Comparison of ENCODE assay signal across 24 cellular contexts in the genomic region with DNA sequence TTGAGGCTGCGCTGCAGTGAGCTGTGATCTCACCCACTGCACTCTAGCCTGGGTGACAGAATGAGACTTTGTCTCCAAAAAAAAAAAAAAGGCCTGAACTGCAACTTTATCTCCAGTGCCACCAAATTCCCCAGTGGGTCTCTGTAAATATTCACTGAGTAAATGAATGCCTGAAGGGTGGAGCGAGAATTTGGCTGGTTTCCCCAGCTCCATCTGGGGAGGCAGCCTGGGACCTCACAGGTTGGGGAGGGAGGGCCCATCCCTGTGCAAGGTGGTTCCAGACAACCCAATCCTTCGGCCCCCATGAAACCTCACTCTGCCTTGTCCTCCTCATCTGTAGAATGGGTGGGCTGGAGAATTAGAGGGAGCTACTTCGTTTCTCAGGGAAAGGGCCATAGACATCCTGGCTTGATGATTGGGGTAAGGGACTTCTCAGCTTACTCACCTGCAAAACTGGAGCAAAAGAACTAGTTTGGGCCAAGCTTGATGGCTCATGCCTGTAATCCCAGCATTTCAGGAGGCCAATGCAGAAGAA. TPM values are rescaled to one million over a fixed set of nuclear protein-coding genes. Genes with fewer than 3 reads are reported as not detected.
DNase-seq lines count a peak whose midpoint lies in the region; ATAC-seq and TF ChIP-seq lines count a peak whose summit lies in the region.
"Had no signal": no experiment of that assay in that cellular context is flagged by ENCODE, and none has a peak within 500 bp of the region (broad histone marks: within the 10 kb centered on the region; RNA-seq: fewer than 3 reads in every experiment).

No MANE protein-coding gene starts in this region.

- H3K4me1 ChIP-seq in heart right ventricle: peaks cover 0 to 18% (median 11%) of the 10 kb centered on the region in 9 donors
- H3K4me1 ChIP-seq in IMR-90 (ENCODE audit: control insufficient read depth, insufficient read depth, low read length): peaks cover 2% of the 10 kb centered on the region
- H3K4me1 ChIP-seq in osteoblast (ENCODE audit: insufficient read depth, low read length): peaks cover 2% of the 10 kb centered on the region
- H3K4me1 ChIP-seq: BE2C had no signal

- H3K36me3 ChIP-seq in heart right ventricle (no peaks in the 10 kb centered on the region), IMR-90 (ENCODE audit: control insufficient read depth, insufficient read depth, low read length) (no peaks in the 10 kb centered on the region), osteoblast (ENCODE audit: insufficient read depth, low read length) (no peaks in the 10 kb centered on the region)
- H3K36me3 ChIP-seq: BE2C, HAP-1 had no signal

- peak; percentile 25 for DNase-seq in Right ventricle myocardium inferior (ENCODE audit: missing footprints)
- no peak for DNase-seq in heart right ventricle
- DNase-seq in IMR-90: no peak
- DNase-seq in NCI-H2171 treated with DMSO at 0.1 percent for 48 hours (lab: John Stamatoyannopoulos, UW): peak; percentile 73
- peak; percentile 62 for DNase-seq in osteoblast (ENCODE audit: insufficient read length, low spot score, missing footprints)
- no peak for DNase-seq in NCI-H1048 (lab: John Stamatoyannopoulos, UW)
- DNase-seq in NCI-H1694 (lab: John Stamatoyannopoulos, UW): no peak
- DNase-seq: ACHN; BE2C; C1 segment of cervical spinal cord; CD4-positive, CD25-positive, alpha-beta regulatory T cell; CD8-positive, alpha-beta memory T cell; COR-L47; DMS153; DMS79; GF-D8; GM23248; KG1 had no signal

- no peak overlapping the region for H2BK15ac ChIP-seq in IMR-90 (ENCODE audit: low read depth, low read length)

- TF ChIP-seq POLR2A in IMR-90 (IDR thresholded peaks at IDR 0.05; ENCODE audit: low read depth, low read length): no peak

- no peak overlapping the region for H3K18ac ChIP-seq in IMR-90 (ENCODE audit: low read depth, low read length)

- H2AFZ ChIP-seq in IMR-90 (replicated peaks; ENCODE audit: low read length, poor library complexity) (no peak overlapping the region), osteoblast (ENCODE audit: low read length) (no peak overlapping the region)
- H2AFZ ChIP-seq: GM23248 had no signal

- H3K23ac ChIP-seq in IMR-90 (ENCODE audit: low read depth, low read length): no peak overlapping the region

- peak overlapping the region; percentile 2; the same call in 1 of the 2 replicates for H2AK5ac ChIP-seq in IMR-90 (ENCODE audit: low read depth, low read length)

- no peak for TF ChIP-seq RAD21 in IMR-90 (IDR thresholded peaks at IDR 0.05; ENCODE audit: low read length)

- ATAC-seq in Right ventricle myocardium inferior: no peak
- no peak for ATAC-seq in heart right ventricle
- no peak for ATAC-seq in IMR-90 (ENCODE audit: low read depth)

- intact Hi-C loops in Right ventricle myocardium inferior (cut with DNase I) (no loop called here), heart right ventricle (cut with DNase I) (loop anchor here in 1 of 10 donors (5.0 kb wide), 1 partner anchor 43 kb away; no protein-coding TSS in a partner anchor), IMR-90 (cut with micrococcal nuclease) (no loop called here)

- in situ Hi-C loops in IMR-90 (cut with MboI; ENCODE audit: low sequenced_read_pairs): no loop called here

- peaks cover 7% of the 10 kb centered on the region; the same call in 1 of the 2 replicates for H3K9me1 ChIP-seq in IMR-90 (ENCODE audit: insufficient read depth, low read length)

- H2AK9ac ChIP-seq in IMR-90 (replicated peaks; ENCODE audit: low read depth, low read length, poor library complexity): no peak overlapping the region

- CTCF ChIA-PET in IMR-90 (lab: Yijun Ruan, JAX): no interaction called here

- H3K79me1 ChIP-seq in IMR-90 (ENCODE audit: low read depth in 1 of 2, low read length in 2 of 2): peaks cover 6 to 12% of the 10 kb centered on the region in 2 experiments; a peak in 3 of 4 replicates

- no peak overlapping the region for H3K4ac ChIP-seq in IMR-90 (ENCODE audit: low read depth, low read length)

- TF ChIP-seq CTCF in heart right ventricle (IDR thresholded peaks at IDR 0.05) (no peak), IMR-90 (conservative IDR thresholded peaks at IDR 0.05; ENCODE audit: low read depth, low read length) (no peak), osteoblast (IDR thresholded peaks at IDR 0.05; ENCODE audit: extremely low read depth, low read depth, low read length) (no peak)

- H3K27me3 ChIP-seq in heart right ventricle (no peaks in the 10 kb centered on the region), IMR-90 (ENCODE audit: control insufficient read depth, insufficient read depth, low read length) (peaks cover 2% of the 10 kb centered on the region; the same call in 1 of the 2 replicates), osteoblast (ENCODE audit: insufficient read depth, low read length) (peaks cover 5% of the 10 kb centered on the region)
- H3K27me3 ChIP-seq: BE2C had no signal

- BruUV-seq in IMR-90 (replicated peaks; lab: Mats Ljungman, UMichigan): no TSS peak

- H4K5ac ChIP-seq in IMR-90 (ENCODE audit: low read depth, low read length): no peak overlapping the region

- H3K9ac ChIP-seq in IMR-90 (ENCODE audit: low read depth, low read length): no peak overlapping the region
- H3K9ac ChIP-seq: GM23248 had no signal

- H3K9me3 ChIP-seq in heart right ventricle: no peaks in the 10 kb centered on the region
- H3K9me3 ChIP-seq in IMR-90 (ENCODE audit: control insufficient read depth, insufficient read depth, low read length): no peaks in the 10 kb centered on the region
- no peaks in the 10 kb centered on the region for H3K9me3 ChIP-seq in osteoblast (ENCODE audit: low read depth, low read length)
- H3K9me3 ChIP-seq: BE2C, HAP-1 had no signal

- dilution Hi-C loops in IMR-90 (cut with HindIII; ENCODE audit: low sequenced_read_pairs, unreplicated experiment): no loop called here

- no peaks in the 10 kb centered on the region; the same call in 1 of the 2 replicates for H4K20me1 ChIP-seq in IMR-90 (ENCODE audit: insufficient read depth, low read length)
- H4K20me1 ChIP-seq in osteoblast (ENCODE audit: insufficient read depth, low read length): no peaks in the 10 kb centered on the region

- H3K4me2 ChIP-seq in IMR-90 (ENCODE audit: low read depth, low read length): no peak overlapping the region
- no peak overlapping the region for H3K4me2 ChIP-seq in osteoblast (ENCODE audit: insufficient read depth, low read length)

- no peak overlapping the region for H3K56ac ChIP-seq in IMR-90 (ENCODE audit: extremely low read depth, insufficient read depth, low read length)

- no peak overlapping the region for H2BK120ac ChIP-seq in IMR-90 (ENCODE audit: low read depth, low read length)

- POLR2A ChIA-PET in IMR-90 (lab: Charles Lee; ENCODE audit: unreplicated experiment): no interaction called here

- H4K8ac ChIP-seq in IMR-90 (ENCODE audit: low read depth in 2 of 2, low read length in 2 of 2): no peak overlapping the region

- peaks cover 6% of the 10 kb centered on the region for H3K79me2 ChIP-seq in osteoblast (ENCODE audit: insufficient read depth, low read length)

- H3K14ac ChIP-seq in IMR-90 (replicated peaks; ENCODE audit: low read depth, low read length): no peak overlapping the region

- H4K91ac ChIP-seq in IMR-90 (ENCODE audit: insufficient read depth, low read depth, low read length): no peak overlapping the region

- no peak overlapping the region for H2BK5ac ChIP-seq in IMR-90 (ENCODE audit: low read depth, low read length, poor library complexity, severe bottlenecking)

- no peak overlapping the region for H2BK20ac ChIP-seq in IMR-90 (ENCODE audit: low read depth, low read length)

- H3K27ac ChIP-seq in heart right ventricle (no peak overlapping the region), IMR-90 (ENCODE audit: insufficient read depth, low read length) (no peak overlapping the region), osteoblast (ENCODE audit: low read depth, low read length) (no peak overlapping the region)
- H3K27ac ChIP-seq: GM23248, HL-60 had no signal

- WGBS in heart right ventricle, 2 donors: 84 to 88% methylated on average over 4 of the region's 4 CpGs
- WGBS in IMR-90 (ENCODE audit: extremely low coverage in 2 of 2, insufficient read length in 1 of 2), 2 experiments: no CpG with 5 or more reads among the region's 4 CpGs

- H3K4me3 ChIP-seq in heart right ventricle: no peak overlapping the region
- H3K4me3 ChIP-seq in IMR-90 (ENCODE audit: insufficient read depth, low read depth, low read length): no peak overlapping the region
- H3K4me3 ChIP-seq in osteoblast (ENCODE audit: insufficient read depth, low read length): no peak overlapping the region
- H3K4me3 ChIP-seq: GM23248, HAP-1 had no signal

TF ChIP-seq in IMR-90, 13 proteins besides CTCF, POLR2A, EP300 and RAD21 (continues in another document):
- no peak for TF ChIP-seq NFE2L2 (IDR thresholded peaks at IDR 0.05; ENCODE audit: low read depth, low read length)

RNA-seq across cellular contexts. Expression of a gene that starts 4.2 kb away (rescaled TPM):
- total RNA-seq in Right ventricle myocardium inferior: 149 TPM
- 100 to 1,000 TPM in 9 of 10 donors, 10 to 100 TPM in 1; 85.2 to 176 (median 126) TPM for total RNA-seq in heart right ventricle
- polyA plus RNA-seq in heart right ventricle: 100 to 1,000 TPM; 108 to 146 TPM
- total RNA-seq in IMR-90 (2012; rRNA removed): 39.4 and 41.4 TPM in 2 replicates
- polyA plus RNA-seq in IMR-90 (2012; rRNA removed): 39.1 and 44.1 TPM in 2 replicates
- 58.6 and 63.1 TPM in 2 replicates for polyA plus RNA-seq in IMR-90 (2012; cell fraction: cytosol; rRNA removed)
- 50.6 and 92.0 TPM in 2 replicates for polyA plus RNA-seq in IMR-90 (2012; cell fraction: nucleus; rRNA removed; ENCODE audit: low replicate concordance)
- 138 and 167 TPM in 2 replicates for total RNA-seq in osteoblast

RNA-seq across cellular contexts. Expression of a gene that starts 9.8 kb away (rescaled TPM):
- total RNA-seq in Right ventricle myocardium inferior (32.2 TPM), heart right ventricle (10 to 100 TPM; 15.4 to 39.6 (median 21.7) TPM), IMR-90 (2012; rRNA removed) (77.5 and 83.0 TPM in 2 replicates), osteoblast (42.1 and 49.2 TPM in 2 replicates)
- polyA plus RNA-seq in heart right ventricle (100 to 1,000 TPM in 1 of 2 donors, 10 to 100 TPM in 1; 78.3 to 110 TPM), IMR-90 (2012; rRNA removed) (82.5 and 89.3 TPM in 2 replicates)
- 49.4 and 53.9 TPM in 2 replicates for polyA plus RNA-seq in IMR-90 (2012; cell fraction: cytosol; rRNA removed)
- polyA plus RNA-seq in IMR-90 (2012; cell fraction: nucleus; rRNA removed; ENCODE audit: low replicate concordance): 436 and 719 TPM in 2 replicates

RNA-seq across cellular contexts. Expression of a gene that starts 46.2 kb away (rescaled TPM):
- total RNA-seq in Right ventricle myocardium inferior: not detected
- total RNA-seq in heart right ventricle: under 1 TPM in 1 of 10 donors, not detected in 9; 0.17 TPM
- polyA plus RNA-seq in heart right ventricle: under 1 TPM in 1 of 2 donors, not detected in 1; 0.16 TPM
- 0.28 and 0.54 TPM in 2 replicates for total RNA-seq in IMR-90 (2012; rRNA removed)
- polyA plus RNA-seq in IMR-90 (2012; rRNA removed): 0.60 and 1.6 TPM in 2 replicates
- 0.90 and 2.7 TPM in 2 replicates for polyA plus RNA-seq in IMR-90 (2012; cell fraction: cytosol; rRNA removed)
- 0.52 and 2.4 TPM in 2 replicates for polyA plus RNA-seq in IMR-90 (2012; cell fraction: nucleus; rRNA removed; ENCODE audit: low replicate concordance)
- total RNA-seq in osteoblast: 0.72 and 0.88 TPM in 2 replicates
- total RNA-seq: A172; CD4-positive, CD25-positive, alpha-beta regulatory T cell; CD8-positive, alpha-beta memory T cell; Daoy; H4 had no signal
- polyA plus RNA-seq: CD4-positive, CD25-positive, alpha-beta regulatory T cell; CD8-positive, alpha-beta memory T cell; IgD-negative memory B cell had no signal

RNA-seq across cellular contexts. Expression of a gene that starts 47.7 kb away (rescaled TPM):
- total RNA-seq in Right ventricle myocardium inferior (32.6 TPM), heart right ventricle (10 to 100 TPM; 24.0 to 58.0 (median 32.8) TPM), IMR-90 (2012; rRNA removed) (7.5 and 7.7 TPM in 2 replicates), osteoblast (16.8 and 25.3 TPM in 2 replicates)
- polyA plus RNA-seq in heart right ventricle (10 to 100 TPM; 14.5 to 30.6 TPM), IMR-90 (2012; rRNA removed) (14.6 and 15.0 TPM in 2 replicates)
- polyA plus RNA-seq in IMR-90 (2012; cell fraction: cytosol; rRNA removed): 8.9 and 17.0 TPM in 2 replicates
- 20.5 and 31.2 TPM in 2 replicates for polyA plus RNA-seq in IMR-90 (2012; cell fraction: nucleus; rRNA removed; ENCODE audit: low replicate concordance)

Comparison
In these comparisons a context has a peak if more than half of its experiments do, and no peak if none do; other contexts are left out.
1. DNase-seq: peak in Right ventricle myocardium inferior (single experiment), NCI-H2171 treated with DMSO at 0.1 percent for 48 hours (single experiment) and osteoblast (single experiment); none in heart right ventricle (0 of 2), IMR-90 (single experiment), NCI-H1048 (single experiment) and NCI-H1694 (single experiment).